Comparison of ENCODE assay signal across 8 cellular contexts in the genomic region with DNA sequence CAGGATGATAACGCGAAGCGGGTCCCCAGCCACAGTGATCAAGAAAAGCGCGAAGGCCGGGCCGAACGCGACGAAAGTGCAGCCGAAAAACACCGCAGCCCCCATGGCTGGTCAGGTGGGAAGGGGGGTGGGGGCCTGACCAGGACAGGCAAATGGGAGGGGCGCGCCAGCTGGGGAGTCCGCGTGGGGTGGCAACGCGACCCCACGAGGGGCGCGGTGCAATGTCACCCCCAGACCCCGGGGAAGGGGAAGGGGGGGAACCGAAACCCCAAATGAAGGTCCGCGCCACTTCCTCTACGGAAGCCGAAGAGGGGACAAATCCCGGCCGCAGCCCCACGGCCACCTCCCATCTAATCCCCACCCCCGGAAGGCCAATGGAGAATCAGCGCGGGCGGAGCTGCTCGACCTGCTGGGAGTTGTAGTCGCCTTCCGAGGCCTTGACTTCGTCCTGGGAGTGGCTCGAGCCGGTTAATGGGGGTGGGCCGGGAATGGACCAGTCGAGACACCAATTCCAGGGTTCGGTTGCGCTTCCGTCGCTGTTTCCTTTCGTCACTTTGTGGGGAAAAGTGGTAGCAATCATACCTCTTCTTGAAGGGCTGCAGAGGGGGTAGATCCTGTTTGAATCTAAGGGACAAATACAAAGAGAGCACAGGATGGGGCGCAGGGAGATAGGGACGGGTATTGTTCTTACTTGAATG. TPM values are rescaled to one million over a fixed set of nuclear protein-coding genes. Genes with fewer than 3 reads are reported as not detected.
DNase-seq lines count a peak whose midpoint lies in the region; ATAC-seq, FAIRE-seq and TF ChIP-seq lines count a peak whose summit lies in the region.

A gene (minus strand): TSS at position 311 of the 698 bp plus-strand sequence. CDS start 206 bp downstream, at position 105.

- intact Hi-C loops in activated naive CD4-positive, alpha-beta T cell treated with anti-CD3 and anti-CD28 coated beads for 36 hours (cut with micrococcal nuclease), result loop anchor here (1.0 to 2.0 kb wide), 6 partner anchors 12 to 360 kb away; a partner anchor contains a TSS

- FAIRE-seq in frontal cortex (lab: Jason Lieb, UNC), result no peak

- H3K4me1 ChIP-seq in neutrophil (ENCODE audit: control insufficient read depth in 1 of 2, insufficient read depth in 1 of 2, low read depth in 1 of 2, low read length in 1 of 2), result peaks cover 31 to 37% of the 10 kb centered on the region in 2 experiments

- no peaks in the 10 kb centered on the region for H3K27me3 Mint-ChIP-seq in activated naive CD4-positive, alpha-beta T cell treated with anti-CD3 and anti-CD28 coated beads for 36 hours (ENCODE audit: low read depth)

- H3K27ac ChIP-seq in SK-N-MC, result peak within 1 kb of the TSS; percentile 71
- H3K27ac ChIP-seq in neutrophil, result peak within 1 kb of the TSS; percentile 92

- H3K4me3 Mint-ChIP-seq in activated naive CD4-positive, alpha-beta T cell treated with anti-CD3 and anti-CD28 coated beads for 36 hours, result peak within 1 kb of the TSS; percentile 89

- peak within 1 kb of the TSS; percentile 96 for H3K27ac Mint-ChIP-seq in activated naive CD4-positive, alpha-beta T cell treated with anti-CD3 and anti-CD28 coated beads for 36 hours

- peak; percentile 18 for TF ChIP-seq CTCF in neutrophil (IDR thresholded peaks at IDR 0.05)
- no peak for TF ChIP-seq CTCF in subcutaneous adipose tissue (IDR thresholded peaks at IDR 0.05; ENCODE audit: low read depth)

- peaks cover 22% of the 10 kb centered on the region for H3K36me3 Mint-ChIP-seq in activated naive CD4-positive, alpha-beta T cell treated with anti-CD3 and anti-CD28 coated beads for 36 hours (ENCODE audit: low read depth)

- H3K36me3 ChIP-seq in SK-N-MC (ENCODE audit: insufficient read depth, low read length) (peaks cover 21% of the 10 kb centered on the region; the same call in 1 of the 2 replicates), neutrophil (peaks cover 37% of the 10 kb centered on the region)

- peaks cover 23% of the 10 kb centered on the region for H3K4me1 Mint-ChIP-seq in activated naive CD4-positive, alpha-beta T cell treated with anti-CD3 and anti-CD28 coated beads for 36 hours (ENCODE audit: low read depth)

- CTCF ChIA-PET in activated naive CD4-positive, alpha-beta T cell treated with anti-CD3 and anti-CD28 coated beads for 36 hours (lab: Charles Lee), result interaction anchor here (1.0 to 2.9 kb wide), 2 partner anchors 10 to 13 kb away, joined by 3 to 12 read pairs; no protein-coding TSS in a partner anchor

- DNase-seq in GM04504 (ENCODE audit: low read depth) (peak; percentile 91), NCI-H1048 (lab: John Stamatoyannopoulos, UW) (peak; percentile 96), SK-N-MC (ENCODE audit: low read depth, low spot score) (peak; percentile 87), frontal cortex (ENCODE audit: low spot score in 2 of 2) (peak; percentile 94 to 97)
- DNase-seq in activated naive CD4-positive, alpha-beta T cell treated with anti-CD3 and anti-CD28 coated beads for 36 hours, result peak; percentile 98

- H3K9me3 ChIP-seq in SK-N-MC (ENCODE audit: low read depth, low read length) (no peaks in the 10 kb centered on the region), neutrophil (no peaks in the 10 kb centered on the region)

- no peaks in the 10 kb centered on the region for H3K9me3 Mint-ChIP-seq in activated naive CD4-positive, alpha-beta T cell treated with anti-CD3 and anti-CD28 coated beads for 36 hours

- ATAC-seq in HG02571 (IDR thresholded peaks at IDR 0.05; ENCODE audit: unreplicated experiment), result peak; percentile 92

- peak within 1 kb of the TSS; percentile 98 for H3K9ac ChIP-seq in SK-N-MC (ENCODE audit: insufficient read length)

- peak within 1 kb of the TSS; percentile 100 for H3K4me3 ChIP-seq in SK-N-MC
- peak within 1 kb of the TSS; percentile 85 to 95 for H3K4me3 ChIP-seq in neutrophil (ENCODE audit: low read depth in 1 of 2, low read length in 1 of 2)

- no peaks in the 10 kb centered on the region for H3K27me3 ChIP-seq in neutrophil

RNA-seq across cellular contexts. Expression of the gene that starts here (rescaled TPM):
- total RNA-seq in activated naive CD4-positive, alpha-beta T cell treated with anti-CD3 and anti-CD28 coated beads for 36 hours, result 10 to 100 TPM; 71.2 to 75.7 TPM
- 83.2 TPM for total RNA-seq in frontal cortex
- 10 to 100 TPM; 58.2 to 94.0 (median 72.4) TPM for total RNA-seq in subcutaneous adipose tissue

Comparison
In these comparisons a context has a peak if more than half of its experiments do, and no peak if none do; other contexts are left out.
1. Peak in every context shown above with its lines: DNase-seq, ATAC-seq, H3K4me3 ChIP-seq and H3K27ac ChIP-seq.